In the genomic region with DNA sequence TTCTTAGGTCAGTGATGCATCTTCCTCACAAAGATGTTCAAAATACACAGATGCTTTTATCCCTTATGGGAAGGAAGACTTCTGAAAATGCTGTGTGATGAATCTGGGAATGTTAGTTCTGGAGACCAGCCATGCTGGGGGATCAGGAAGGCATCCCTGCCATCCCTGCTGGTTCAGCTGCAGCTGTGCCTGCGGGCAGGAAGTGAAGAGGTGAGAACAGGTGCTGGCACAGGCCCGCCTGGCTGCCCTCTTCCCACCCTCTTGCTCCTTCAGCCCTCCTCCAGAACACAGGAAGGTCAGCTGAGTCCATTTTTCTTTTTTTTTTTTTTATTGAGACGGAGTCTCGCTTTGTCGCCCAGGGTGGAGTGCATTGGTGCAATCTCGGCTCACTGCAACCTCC, we compare ENCODE assay signal across 16 cellular contexts.
"Had no signal": no experiment of that assay in that cellular context is flagged by ENCODE, and none has a peak within 500 bp of the region (broad histone marks: within the 10 kb centered on the region; RNA-seq: fewer than 3 reads in every experiment).

No MANE protein-coding gene starts in this region.

- DNase-seq: activated CD8-positive, alpha-beta T cell treated with anti-CD3 and anti-CD28 coated beads for 36 hours; activated effector memory CD4-positive, alpha-beta T cell treated with anti-CD3 and anti-CD28 coated beads, Interleukin-2, amount 50 U/mL, for 16 hours; activated T-cell treated with anti-CD3 and anti-CD28 coated beads, Interleukin-2, amount 50 U/mL, for 48 hours; amniotic stem cell; cerebellar nuclear complex; heart left ventricle; left cardiac atrium; lower lobe of right lung; naive B cell; posterior cingulate gyrus; stimulated activated naive CD8-positive, alpha-beta T cell treated with anti-CD3 and anti-CD28 coated beads, Interleukin-15, Interleukin-2, amounts not matched to agents 100 U/mL and 50 U/mL, for 24 hours; upper lobe of right lung had no signal

- H3K27ac ChIP-seq: heart left ventricle, lower lobe of right lung, neutrophil, suprapubic skin, upper lobe of right lung had no signal

- H3K4me1 ChIP-seq: lower lobe of right lung, suprapubic skin, upper lobe of right lung had no signal

- H3K4me3 Mint-ChIP-seq: activated CD8-positive, alpha-beta T cell treated with anti-CD3 and anti-CD28 coated beads for 36 hours; dendritic cell treated with granulocyte-macrophage colony-stimulating factor and Interleukin-4, amounts not matched to agents 40 ng/mL and 50 ng/mL, for 4 days; naive B cell had no signal

- H3K36me3 ChIP-seq: lower lobe of right lung, neutrophil, suprapubic skin, upper lobe of right lung had no signal

- H3K9me3 ChIP-seq: heart left ventricle, lower lobe of right lung, neutrophil, suprapubic skin, upper lobe of right lung had no signal

- H3K4me3 ChIP-seq: heart left ventricle, lower lobe of right lung, suprapubic skin, upper lobe of right lung had no signal

- H3K36me3 Mint-ChIP-seq: activated naive CD4-positive, alpha-beta T cell treated with anti-CD3 and anti-CD28 coated beads, Interleukin-2, amount 50 U/mL, for 72 hours had no signal

- H3K27me3 Mint-ChIP-seq: activated CD8-positive, alpha-beta T cell treated with anti-CD3 and anti-CD28 coated beads for 36 hours; dendritic cell treated with granulocyte-macrophage colony-stimulating factor and Interleukin-4, amounts not matched to agents 40 ng/mL and 50 ng/mL, for 4 days; naive B cell had no signal

- H3K27me3 ChIP-seq: heart left ventricle, neutrophil, suprapubic skin, upper lobe of right lung had no signal

- H3K27ac Mint-ChIP-seq: activated CD8-positive, alpha-beta T cell treated with anti-CD3 and anti-CD28 coated beads for 36 hours; dendritic cell treated with granulocyte-macrophage colony-stimulating factor and Interleukin-4, amounts not matched to agents 40 ng/mL and 50 ng/mL, for 4 days had no signal

- H3K9me3 Mint-ChIP-seq: activated CD8-positive, alpha-beta T cell treated with anti-CD3 and anti-CD28 coated beads for 36 hours; activated naive CD4-positive, alpha-beta T cell treated with anti-CD3 and anti-CD28 coated beads, Interleukin-2, amount 50 U/mL, for 72 hours; dendritic cell treated with granulocyte-macrophage colony-stimulating factor and Interleukin-4, amounts not matched to agents 40 ng/mL and 50 ng/mL, for 4 days; naive B cell had no signal
